ENCODE assay signal across 8 cellular contexts in the genomic region with DNA sequence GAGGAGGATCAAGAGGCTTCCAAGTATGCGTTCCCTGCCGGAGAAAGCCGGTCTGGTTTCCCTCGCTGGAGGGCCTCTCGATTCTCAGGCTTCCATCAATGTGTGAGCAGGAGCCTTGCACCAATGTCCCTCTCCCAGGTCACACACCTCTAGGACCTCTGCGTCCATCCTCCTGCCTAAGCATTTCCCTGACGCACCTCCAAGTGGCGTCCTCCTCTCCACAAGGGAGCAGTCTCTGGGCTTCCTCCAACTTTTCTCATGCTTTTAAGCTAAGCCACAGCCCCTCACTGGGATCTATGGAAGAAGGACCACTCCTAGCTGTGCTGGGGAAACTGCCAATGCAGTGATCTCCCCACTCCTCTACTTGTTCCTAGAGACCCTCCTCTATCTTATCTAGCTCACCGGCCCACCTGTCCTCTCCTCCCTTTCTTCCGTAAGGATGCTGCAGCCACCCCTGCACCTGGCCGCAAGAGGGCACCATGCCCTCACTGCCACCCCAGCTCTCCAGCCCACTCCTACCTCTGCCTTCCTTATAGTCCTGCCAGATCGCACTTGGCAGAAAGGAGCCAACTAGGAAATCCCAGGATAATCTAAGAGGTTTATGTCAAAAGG.
A peak's percentile ranks its signal among the peaks of the same experiment; 100 is the strongest.
DNase-seq lines count a peak whose midpoint lies in the region; ATAC-seq and TF ChIP-seq lines count a peak whose summit lies in the region.

No MANE protein-coding gene starts in this region.

- DNase-seq in CD4-positive, alpha-beta T cell: peak in 9 of 10 experiments; percentile 13 to 53 (median 39)
- DNase-seq in HT-29 (ENCODE audit: low spot score): peak; percentile 68
- DNase-seq in RPMI8226: peak; percentile 59
- DNase-seq in choroid plexus epithelial cell (ENCODE audit: low read depth): no peak
- DNase-seq in GM03348 (ENCODE audit: low spot score): no peak
- no peak for DNase-seq in inferior parietal cortex (ENCODE audit: extremely low spot score)

- intact Hi-C loops in CD4-positive, alpha-beta T cell (cut with DNase I, micrococcal nuclease): loop anchor here (2.0 to 5.0 kb wide), 5 partner anchors 258 to 694 kb away; a partner anchor contains a TSS

- H3K27ac ChIP-seq in CD4-positive, alpha-beta T cell (ENCODE audit: low read depth, low read length): no peak overlapping the region

- no peak overlapping the region for H3K4me3 ChIP-seq in choroid plexus epithelial cell (ENCODE audit: low read depth, low read length)

- H3K4me1 Mint-ChIP-seq in CD4-positive, alpha-beta T cell (ENCODE audit: low read depth): no peaks in the 10 kb centered on the region
- peaks cover 48% of the 10 kb centered on the region for H3K4me1 Mint-ChIP-seq in nephron

- no peaks in the 10 kb centered on the region for H3K9me3 ChIP-seq in CD4-positive, alpha-beta T cell (ENCODE audit: control insufficient read depth, low read length)

- no peaks in the 10 kb centered on the region for H3K36me3 Mint-ChIP-seq in CD4-positive, alpha-beta T cell (ENCODE audit: low read depth)
- H3K36me3 Mint-ChIP-seq in nephron (ENCODE audit: low read depth): no peaks in the 10 kb centered on the region

- CTCF ChIA-PET in CD4-positive, alpha-beta T cell (lab: Charles Lee): interaction anchor here (0.7 to 1.8 kb wide), 4 partner anchors 151 to 518 kb away, joined by 3 to 10 read pairs (median 4); no protein-coding TSS in a partner anchor

- H3K4me3 Mint-ChIP-seq in CD4-positive, alpha-beta T cell: no peak overlapping the region
- H3K4me3 Mint-ChIP-seq in nephron: no peak overlapping the region

- H3K27me3 ChIP-seq in CD4-positive, alpha-beta T cell (ENCODE audit: control insufficient read depth, insufficient read depth, low read length): no peaks in the 10 kb centered on the region

- peak; percentile 63 for TF ChIP-seq CTCF in CD4-positive, alpha-beta T cell (IDR thresholded peaks at IDR 0.05)
- peak; percentile 49 for TF ChIP-seq CTCF in choroid plexus epithelial cell (conservative IDR thresholded peaks at IDR 0.05; ENCODE audit: low read depth, low read length)
- peak; percentile 59 to 77 (median 61) for TF ChIP-seq CTCF in nephron (IDR thresholded peaks at IDR 0.05; ENCODE audit: unreplicated experiment in 3 of 3)

- ATAC-seq in CD4-positive, alpha-beta T cell (ENCODE audit: poor library complexity): peak; percentile 55
- ATAC-seq in GM19351 (IDR thresholded peaks at IDR 0.05; ENCODE audit: unreplicated experiment): no peak

- POLR2A ChIA-PET in CD4-positive, alpha-beta T cell (lab: Charles Lee): no interaction called here

- peaks cover 18% of the 10 kb centered on the region for H3K27me3 Mint-ChIP-seq in CD4-positive, alpha-beta T cell
- H3K27me3 Mint-ChIP-seq in nephron (ENCODE audit: low read depth): peaks cover 77% of the 10 kb centered on the region

- no peaks in the 10 kb centered on the region for H3K9me3 Mint-ChIP-seq in CD4-positive, alpha-beta T cell
- no peaks in the 10 kb centered on the region for H3K9me3 Mint-ChIP-seq in nephron

- no peak overlapping the region for H3K27ac Mint-ChIP-seq in CD4-positive, alpha-beta T cell
- peak overlapping the region in 1 of 3 experiments; percentile 26 for H3K27ac Mint-ChIP-seq in nephron

Comparison
In these comparisons a context has a peak if more than half of its experiments do, and no peak if none do; other contexts are left out.
1. DNase-seq: peak in CD4-positive, alpha-beta T cell (9 of 10), HT-29 (single experiment) and RPMI8226 (single experiment); none in choroid plexus epithelial cell (single experiment), GM03348 (single experiment) and inferior parietal cortex (single experiment).
2. Peak in every context shown above with its lines, with median percentiles within 50 percentile points of each other: CTCF ChIP-seq.